ENCODE assay signal across 7 cellular contexts in genomic region chr12:17540921-17541320, GRCh38.
"Had no signal": no experiment of that assay in that cellular context is flagged by ENCODE, and none has a peak within 500 bp of the region (broad histone marks: within the 10 kb centered on the region; RNA-seq: fewer than 3 reads in every experiment).

No MANE protein-coding gene starts in this region.

- H3K27ac ChIP-seq: HL-60 had no signal

- ATAC-seq: HepG2, K562 had no signal

- H3K36me3 Mint-ChIP-seq: IgD-negative memory B cell had no signal

- H3K4me1 Mint-ChIP-seq: IgD-negative memory B cell had no signal

- H3K4me3 Mint-ChIP-seq: IgD-negative memory B cell had no signal

- H3K27ac Mint-ChIP-seq: IgD-negative memory B cell had no signal

- H3K27me3 Mint-ChIP-seq: IgD-negative memory B cell had no signal

- H3K4me3 ChIP-seq: K562 had no signal

- DNase-seq: IMR-90, KBM-7, KG1 had no signal
